ENCODE assay signal across 1 cellular context in genomic region chr17:78343433-78344201, GRCh38.
TF ChIP-seq lines count a peak whose summit lies in the region.

No MANE protein-coding gene starts in this region.

TF ChIP-seq in A549, 52 proteins besides CTCF, POLR2A, EP300 and RAD21 (continued from another document):
- TF ChIP-seq ZSCAN20 (CRISPR knock-in tag; IDR thresholded peaks at IDR 0.05) (no peak), FOXS1 (CRISPR knock-in tag; IDR thresholded peaks at IDR 0.05) (no peak)
